8 cellular contexts compared by ENCODE assay signal in the genomic region with DNA sequence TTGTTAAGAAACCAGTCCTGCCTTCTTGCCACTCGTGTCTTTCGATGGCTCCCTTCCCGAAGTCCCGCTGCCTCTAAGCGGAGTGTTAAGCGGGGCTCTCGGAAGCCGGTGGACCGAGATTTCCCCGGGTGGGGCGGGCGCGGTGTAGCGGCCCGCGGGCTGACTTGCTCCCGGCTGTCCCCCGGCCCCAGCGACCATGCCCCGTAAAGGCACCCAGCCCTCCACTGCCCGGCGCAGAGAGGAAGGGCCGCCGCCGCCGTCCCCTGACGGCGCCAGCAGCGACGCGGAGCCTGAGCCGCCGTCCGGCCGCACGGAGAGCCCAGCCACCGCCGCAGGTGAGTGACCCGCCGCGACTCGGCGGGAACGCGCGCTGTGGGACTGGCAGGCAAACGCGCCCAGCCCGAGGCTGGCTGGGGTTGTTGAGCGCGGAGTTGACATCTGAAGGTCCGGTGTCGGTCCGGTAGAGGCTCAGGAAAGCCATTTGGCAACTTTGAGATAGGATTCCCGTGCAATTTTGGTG. TPM values are rescaled to one million over a fixed set of nuclear protein-coding genes. Genes with fewer than 3 reads are reported as not detected.
DNase-seq lines count a peak whose midpoint lies in the region; ATAC-seq and TF ChIP-seq lines count a peak whose summit lies in the region.

No MANE protein-coding gene starts in this region.

- no peaks in the 10 kb centered on the region for H3K27me3 Mint-ChIP-seq in Caco-2 (ENCODE audit: insufficient read depth, unreplicated experiment)
- H3K27me3 Mint-ChIP-seq in naive thymus-derived CD8-positive, alpha-beta T cell: peaks cover 7 to 19% (median 15%) of the 10 kb centered on the region in 5 donors

- H3K9me3 ChIP-seq in Caco-2 (no peaks in the 10 kb centered on the region), esophagus (ENCODE audit: control insufficient read depth in 2 of 2, insufficient read depth in 1 of 2, low read depth in 1 of 2, low read length in 1 of 2) (no peaks in the 10 kb centered on the region)

- ATAC-seq in HG02840 (IDR thresholded peaks at IDR 0.05; ENCODE audit: low FRiP score, unreplicated experiment) (peak; percentile 5), HG03565 (IDR thresholded peaks at IDR 0.05; ENCODE audit: unreplicated experiment) (no peak)
- peak in 1 of 2 donors; percentile 12 for ATAC-seq in naive thymus-derived CD8-positive, alpha-beta T cell

- H3K36me3 ChIP-seq in Caco-2 (ENCODE audit: control insufficient read depth, insufficient read depth, low read length) (no peaks in the 10 kb centered on the region), esophagus (ENCODE audit: control insufficient read depth in 2 of 2, insufficient read depth in 2 of 2, low read length in 1 of 2) (no peaks in the 10 kb centered on the region), urinary bladder (ENCODE audit: insufficient read depth) (no peaks in the 10 kb centered on the region)

- peak in 1 of 2 experiments; percentile 46 for DNase-seq in Caco-2
- peak; percentile 13 to 29 for DNase-seq in activated CD4-positive, alpha-beta T cell treated with anti-CD3 and anti-CD28 coated beads, Interleukin-2, amount 50 U/mL, for 48 hours
- DNase-seq in naive thymus-derived CD8-positive, alpha-beta T cell: peak in 3 of 10 donors; percentile 3 to 22 (median 13)
- DNase-seq in NCI-H524 treated with DMSO at 0.1 percent for 48 hours (lab: John Stamatoyannopoulos, UW): no peak

- H3K4me3 ChIP-seq in Caco-2 (ENCODE audit: low read depth, low read length) (peak overlapping the region; percentile 96), esophagus (ENCODE audit: low read depth in 1 of 2, low read length in 2 of 2) (peak overlapping the region; percentile 75 to 88), urinary bladder (ENCODE audit: low read depth, low read length) (peak overlapping the region; percentile 65)

- POLR2A ChIA-PET in Caco-2 (lab: Charles Lee): no interaction called here
- POLR2A ChIA-PET in naive thymus-derived CD8-positive, alpha-beta T cell (lab: Charles Lee): no interaction called here

- H3K4me3 Mint-ChIP-seq in Caco-2 (ENCODE audit: unreplicated experiment): peak overlapping the region; percentile 97
- H3K4me3 Mint-ChIP-seq in naive thymus-derived CD8-positive, alpha-beta T cell: peak overlapping the region; percentile 94 to 99 (median 97)

- no TSS peak for BruUV-seq in Caco-2 (replicated peaks; lab: Mats Ljungman, UMichigan)

- no peaks in the 10 kb centered on the region for H3K9me3 Mint-ChIP-seq in Caco-2 (ENCODE audit: unreplicated experiment)
- H3K9me3 Mint-ChIP-seq in naive thymus-derived CD8-positive, alpha-beta T cell: no peaks in the 10 kb centered on the region

- peaks cover 6% of the 10 kb centered on the region for H3K4me1 Mint-ChIP-seq in Caco-2 (ENCODE audit: low read depth, unreplicated experiment)
- H3K4me1 Mint-ChIP-seq in naive thymus-derived CD8-positive, alpha-beta T cell: peaks cover 23 to 61% (median 47%) of the 10 kb centered on the region in 4 donors

- peak overlapping the region; percentile 99 for H3K27ac Mint-ChIP-seq in Caco-2 (ENCODE audit: unreplicated experiment)
- H3K27ac Mint-ChIP-seq in naive thymus-derived CD8-positive, alpha-beta T cell: peak overlapping the region in 9 of 10 donors; percentile 21 to 100 (median 99)

- H3K4me1 ChIP-seq in Caco-2 (peaks cover 10% of the 10 kb centered on the region), esophagus (ENCODE audit: control insufficient read depth in 2 of 2, insufficient read depth in 2 of 2, low read length in 1 of 2) (no peaks in the 10 kb centered on the region), urinary bladder (ENCODE audit: insufficient read depth) (no peaks in the 10 kb centered on the region)

- TF ChIP-seq CTCF in Caco-2 (IDR thresholded peaks at IDR 0.05; ENCODE audit: insufficient read depth in 1 of 2, low read depth in 1 of 2, low read length in 1 of 2, severe bottlenecking in 1 of 2, unreplicated experiment in 1 of 2): no peak

- 0 to 1% methylated on average over 55 of the region's 55 CpGs for WGBS in esophagus, 2 donors
- under 1% methylated on average over 55 of the region's 55 CpGs for WGBS in urinary bladder

- no peaks in the 10 kb centered on the region for H3K27me3 ChIP-seq in Caco-2 (replicated peaks; ENCODE audit: control insufficient read depth, insufficient read depth, low read length)
- H3K27me3 ChIP-seq in esophagus (ENCODE audit: control insufficient read depth in 1 of 2, insufficient read depth in 2 of 2, low read length in 2 of 2): no peaks in the 10 kb centered on the region

- H3K27ac ChIP-seq in esophagus (ENCODE audit: low read depth in 2 of 2, low read length in 1 of 2) (peak overlapping the region; percentile 95 to 97), urinary bladder (ENCODE audit: low read depth) (peak overlapping the region; percentile 74)

- intact Hi-C loops in Caco-2 (cut with micrococcal nuclease; ENCODE audit: unreplicated experiment): no loop called here

- CTCF ChIA-PET in Caco-2 (lab: Charles Lee): no interaction called here

- peaks cover 52% of the 10 kb centered on the region for H3K36me3 Mint-ChIP-seq in Caco-2 (ENCODE audit: insufficient read depth, unreplicated experiment)
- peaks cover 0 to 21% (median 11%) of the 10 kb centered on the region in 3 donors for H3K36me3 Mint-ChIP-seq in naive thymus-derived CD8-positive, alpha-beta T cell

RNA-seq across cellular contexts. Expression of a gene that starts 1.2 kb away (rescaled TPM):
- 133 and 136 TPM in 2 replicates for total RNA-seq in Caco-2 (2022)
- polyA plus RNA-seq in esophagus: 10 to 100 TPM; 54.1 to 82.0 TPM
- total RNA-seq in naive thymus-derived CD8-positive, alpha-beta T cell: 10 to 100 TPM; 39.4 to 43.2 TPM
- 10 to 100 TPM; 19.2 to 32.9 (median 29.0) TPM for polyA plus RNA-seq in naive thymus-derived CD8-positive, alpha-beta T cell
- 205 TPM for total RNA-seq in urinary bladder
- 14.5 TPM for polyA plus RNA-seq in urinary bladder

RNA-seq across cellular contexts. Expression of a gene that starts 1.7 kb away (rescaled TPM):
- 19.3 and 24.9 TPM in 2 replicates for total RNA-seq in Caco-2 (2022)
- 10 to 100 TPM in 1 of 2 donors, 1 to 10 TPM in 1; 9.2 to 20.5 TPM for polyA plus RNA-seq in esophagus
- total RNA-seq in naive thymus-derived CD8-positive, alpha-beta T cell: 10 to 100 TPM; 30.4 to 34.9 TPM
- polyA plus RNA-seq in naive thymus-derived CD8-positive, alpha-beta T cell: 1 to 10 TPM; 4.8 to 8.4 (median 6.0) TPM
- 83.6 TPM for total RNA-seq in urinary bladder
- polyA plus RNA-seq in urinary bladder: 13.1 TPM

RNA-seq across cellular contexts. Expression of a gene that starts 48.9 kb away (rescaled TPM):
- total RNA-seq in Caco-2 (2022) (3.8 and 4.5 TPM in 2 replicates), urinary bladder (40.2 TPM)
- polyA plus RNA-seq in esophagus (1 to 10 TPM; 2.5 to 3.5 TPM), urinary bladder (2.4 TPM)
- total RNA-seq in naive thymus-derived CD8-positive, alpha-beta T cell: 10 to 100 TPM; 14.0 to 14.2 TPM
- 10 to 100 TPM; 12.4 to 17.4 (median 14.7) TPM for polyA plus RNA-seq in naive thymus-derived CD8-positive, alpha-beta T cell
